28 cellular contexts compared by ENCODE assay signal in the genomic region with DNA sequence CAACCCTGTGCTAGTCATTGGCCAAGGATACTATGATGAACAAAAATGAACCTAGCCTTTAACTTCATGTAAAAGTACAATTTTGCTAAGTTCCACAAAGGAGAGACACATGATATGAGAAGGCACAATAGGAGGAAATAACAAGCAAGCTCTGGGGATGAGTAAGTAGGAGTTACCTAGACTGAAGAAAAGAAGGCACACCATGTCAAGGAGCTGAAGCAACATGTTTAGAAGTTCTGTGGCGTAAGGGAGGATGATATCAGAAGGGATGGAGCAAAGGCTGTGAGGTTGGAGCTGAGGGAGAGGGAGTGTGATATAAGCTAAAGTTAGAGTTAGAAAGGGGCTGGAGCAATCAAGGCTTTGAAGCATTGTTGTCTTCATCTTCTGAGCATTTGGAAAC. TPM values are rescaled to one million over a fixed set of nuclear protein-coding genes. Genes with fewer than 3 reads are reported as not detected.
DNase-seq lines count a peak whose midpoint lies in the region; ATAC-seq, FAIRE-seq and TF ChIP-seq lines count a peak whose summit lies in the region.
"Had no signal": no experiment of that assay in that cellular context is flagged by ENCODE, and none has a peak within 500 bp of the region (broad histone marks: within the 10 kb centered on the region; RNA-seq: fewer than 3 reads in every experiment).

No MANE protein-coding gene starts in this region.

- H3K4me1 Mint-ChIP-seq in CD14-positive monocyte = peaks cover 24% of the 10 kb centered on the region
- H3K4me1 Mint-ChIP-seq: stimulated activated memory B cell treated with anti-CD40 and anti-IgM and Interleukin-4, amounts not matched to agents 10 μg/mL and 1 μg/mL and 100 μg/mL, for 72 hours had no signal

- intact Hi-C loops in CD14-positive monocyte (cut with micrococcal nuclease) (loop anchor here in 1 of 2 donors (5.0 kb wide), 1 partner anchor 33 kb away; no protein-coding TSS in a partner anchor), vagina (cut with DNase I) (no loop called here)

- H3K27me3 ChIP-seq in bronchial epithelial cell (ENCODE audit: control insufficient read depth, insufficient read depth, low read length) (no peaks in the 10 kb centered on the region), vagina (no peaks in the 10 kb centered on the region)
- H3K27me3 ChIP-seq: body of pancreas had no signal

- no peaks in the 10 kb centered on the region for H3K4me1 ChIP-seq in vagina
- H3K4me1 ChIP-seq: body of pancreas, parathyroid adenoma had no signal

- H3K27ac ChIP-seq in vagina = no peak overlapping the region
- H3K27ac ChIP-seq: body of pancreas, coronary artery, parathyroid adenoma, thoracic aorta had no signal

- no peaks in the 10 kb centered on the region for H3K9me3 ChIP-seq in vagina
- H3K9me3 ChIP-seq: body of pancreas, thoracic aorta had no signal

- peaks cover 0 to 6% (median 2%) of the 10 kb centered on the region in 7 donors for H3K9me3 Mint-ChIP-seq in CD14-positive monocyte
- H3K9me3 Mint-ChIP-seq: activated naive CD8-positive, alpha-beta T cell treated with anti-CD3 and anti-CD28 coated beads for 36 hours; CD8-positive, alpha-beta T cell; naive thymus-derived CD8-positive, alpha-beta T cell; stimulated activated memory B cell treated with anti-CD40 and anti-IgM and Interleukin-4, amounts not matched to agents 10 μg/mL and 1 μg/mL and 100 μg/mL, for 72 hours had no signal

- no peak for DNase-seq in CD14-positive monocyte (ENCODE audit: low spot score)
- peak; percentile 16 for DNase-seq in HS-5 (ENCODE audit: low read depth)
- DNase-seq in bronchial epithelial cell (ENCODE audit: low read depth) = peak; percentile 76
- DNase-seq in kidney glomerular epithelial cell (lab: John Stamatoyannopoulos, UW) = peak; percentile 25
- DNase-seq in vagina (ENCODE audit: extremely low spot score in 2 of 2) = no peak
- no peak for DNase-seq in HK-2 (ENCODE audit: unreplicated experiment)
- DNase-seq: activated CD8-positive, alpha-beta memory T cell treated with anti-CD3 and anti-CD28 coated beads for 24 hours; activated naive CD8-positive, alpha-beta T cell treated with anti-CD3 and anti-CD28 coated beads for 36 hours; activated T-cell treated with anti-CD3 and anti-CD28 coated beads, Interleukin-2, amount 50 U/mL, for 72 hours; body of pancreas; CD8-positive, alpha-beta T cell; DMS53; Kasumi-1; naive thymus-derived CD8-positive, alpha-beta T cell; NCI-H1105 treated with DMSO at 0.1 percent for 48 hours; NCI-H2081; NK-92 treated with Interleukin-12 subunit alpha and Interleukin-12 subunit beta, amount 100 ng/mL, for 24 hours; T-helper 9 cell had no signal

- TF ChIP-seq CTCF in CD14-positive monocyte (IDR thresholded peaks at IDR 0.05) (no peak), bronchial epithelial cell (IDR thresholded peaks at IDR 0.05; ENCODE audit: insufficient read depth, low read length, severe bottlenecking) (no peak), vagina (IDR thresholded peaks at IDR 0.05) (no peak)

- peaks cover 38 to 44% of the 10 kb centered on the region in 2 donors for H3K36me3 Mint-ChIP-seq in CD14-positive monocyte

- H3K4me3 ChIP-seq in bronchial epithelial cell (ENCODE audit: low read depth, low read length) (no peak overlapping the region), vagina (no peak overlapping the region)
- H3K4me3 ChIP-seq: body of pancreas, coronary artery, GM12878, thoracic aorta had no signal

- H3K27ac Mint-ChIP-seq in CD14-positive monocyte = peak overlapping the region; percentile 3 to 86 (median 57)
- H3K27ac Mint-ChIP-seq: activated naive CD8-positive, alpha-beta T cell treated with anti-CD3 and anti-CD28 coated beads for 36 hours; activated T-cell treated with anti-CD3 and anti-CD28 coated beads, Interleukin-2, amount 50 U/mL, for 72 hours; stimulated activated memory B cell treated with anti-CD40 and anti-IgM and Interleukin-4, amounts not matched to agents 10 μg/mL and 1 μg/mL and 100 μg/mL, for 72 hours had no signal

- FAIRE-seq in bronchial epithelial cell (lab: Jason Lieb, UNC) = no peak
- FAIRE-seq: frontal cortex, GM12878 had no signal

- H3K27me3 Mint-ChIP-seq in CD14-positive monocyte (ENCODE audit: low read depth in 3 of 3) = no peaks in the 10 kb centered on the region
- H3K27me3 Mint-ChIP-seq: activated naive CD8-positive, alpha-beta T cell treated with anti-CD3 and anti-CD28 coated beads for 36 hours; naive thymus-derived CD8-positive, alpha-beta T cell; stimulated activated memory B cell treated with anti-CD40 and anti-IgM and Interleukin-4, amounts not matched to agents 10 μg/mL and 1 μg/mL and 100 μg/mL, for 72 hours had no signal

- H3K4me3 Mint-ChIP-seq in CD14-positive monocyte = no peak overlapping the region
- H3K4me3 Mint-ChIP-seq: activated naive CD8-positive, alpha-beta T cell treated with anti-CD3 and anti-CD28 coated beads for 36 hours; activated T-cell treated with anti-CD3 and anti-CD28 coated beads, Interleukin-2, amount 50 U/mL, for 72 hours; CD8-positive, alpha-beta T cell; naive thymus-derived CD8-positive, alpha-beta T cell; stimulated activated memory B cell treated with anti-CD40 and anti-IgM and Interleukin-4, amounts not matched to agents 10 μg/mL and 1 μg/mL and 100 μg/mL, for 72 hours had no signal

- TF ChIP-seq POLR2A in vagina (IDR thresholded peaks at IDR 0.05) = no peak

- ATAC-seq in HG03354 (IDR thresholded peaks at IDR 0.05; ENCODE audit: poor library complexity, severe bottlenecking, unreplicated experiment) (no peak), HG03521 (IDR thresholded peaks at IDR 0.05; ENCODE audit: unreplicated experiment) (no peak)
- ATAC-seq: activated T-cell treated with anti-CD3 and anti-CD28 coated beads, Interleukin-2, amount 50 U/mL, for 72 hours; body of pancreas; CD8-positive, alpha-beta T cell; GM12878; naive thymus-derived CD8-positive, alpha-beta T cell; Panc1; sciatic nerve; stimulated activated memory B cell treated with anti-CD40 and anti-IgM and Interleukin-4, amounts not matched to agents 10 μg/mL and 1 μg/mL and 100 μg/mL, for 72 hours had no signal

- H3K36me3 ChIP-seq in bronchial epithelial cell (ENCODE audit: control insufficient read depth, insufficient read depth, low read length) (peaks cover 4% of the 10 kb centered on the region), vagina (peaks cover 0 to 63% of the 10 kb centered on the region in 2 donors)

RNA-seq across cellular contexts. Expression of a gene that starts 25.6 kb away (rescaled TPM):
- polyA plus RNA-seq in CD14-positive monocyte = 1 to 10 TPM in 1 of 2 donors, under 1 TPM in 1; 0.52 to 1.4 TPM
- total RNA-seq in bronchial epithelial cell = 11.8 and 18.6 TPM in 2 replicates
- total RNA-seq in vagina = 25.8 TPM

RNA-seq across cellular contexts. Expression of a gene that starts 58.2 kb away (rescaled TPM):
- polyA plus RNA-seq in CD14-positive monocyte = 10 to 100 TPM in 1 of 2 donors, 1 to 10 TPM in 1; 9.8 to 13.6 TPM
- 148 and 193 TPM in 2 replicates for total RNA-seq in bronchial epithelial cell
- total RNA-seq in vagina = 44.7 TPM

Comparison
In these comparisons a context has a peak if more than half of its experiments do, and no peak if none do; other contexts are left out.
1. DNase-seq: peak in HS-5 (single experiment), bronchial epithelial cell (single experiment) and kidney glomerular epithelial cell (single experiment); none in CD14-positive monocyte (single experiment), vagina (0 of 2) and HK-2 (single experiment).